22 cellular contexts compared by ENCODE assay signal in the genomic region with DNA sequence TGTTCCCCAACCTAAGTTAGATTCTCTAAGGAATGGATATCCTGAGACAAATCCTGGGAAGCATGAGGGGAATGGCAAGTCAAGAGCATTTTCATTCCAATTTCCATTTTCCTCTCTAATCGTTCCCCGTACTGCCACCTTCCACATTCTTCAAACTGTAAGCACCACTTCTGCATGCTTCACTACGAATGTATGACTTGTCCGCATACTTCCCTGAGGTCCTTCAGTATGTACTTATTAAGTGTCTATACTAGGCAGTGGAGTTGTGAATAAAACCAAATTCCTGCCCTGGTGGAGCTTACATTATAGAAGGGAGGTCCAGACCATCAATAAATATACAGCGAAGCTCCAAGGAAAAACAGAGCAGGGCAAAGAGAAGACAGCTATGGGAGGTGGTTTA.
DNase-seq lines count a peak whose midpoint lies in the region; ATAC-seq, FAIRE-seq and TF ChIP-seq lines count a peak whose summit lies in the region.
"Had no signal": no experiment of that assay in that cellular context is flagged by ENCODE, and none has a peak within 500 bp of the region (broad histone marks: within the 10 kb centered on the region; RNA-seq: fewer than 3 reads in every experiment).

No MANE protein-coding gene starts in this region.

- H3K27ac Mint-ChIP-seq in HFFc6, result peak overlapping the region; percentile 67
- H3K27ac Mint-ChIP-seq: B cell; CD4-positive, alpha-beta T cell; CD8-positive, alpha-beta T cell had no signal

- ATAC-seq in lower lobe of right lung, result peak; percentile 42 to 50
- peak; percentile 59 for ATAC-seq in upper lobe of right lung
- ATAC-seq in HG02870 (IDR thresholded peaks at IDR 0.05; ENCODE audit: unreplicated experiment), result no peak
- ATAC-seq: CD8-positive, alpha-beta T cell had no signal

- WGBS in suprapubic skin, result 93% methylated on average over 5 of the region's 5 CpGs

- no peak for TF ChIP-seq EP300 in suprapubic skin (IDR thresholded peaks at IDR 0.05)

- no peak overlapping the region for H3K4me3 ChIP-seq in bronchial epithelial cell (ENCODE audit: low read depth, low read length)
- H3K4me3 ChIP-seq in lower lobe of right lung, result no peak overlapping the region
- H3K4me3 ChIP-seq in upper lobe of right lung, result no peak overlapping the region
- no peak overlapping the region for H3K4me3 ChIP-seq in suprapubic skin
- H3K4me3 ChIP-seq: A549; BLaER1 treated with 17β-estradiol and CSF1 and Interleukin-3, amounts not matched to agents 10 nM and 100 nM had no signal

- no peak for DNase-seq in HFFc6
- DNase-seq in bronchial epithelial cell (ENCODE audit: low read depth), result no peak
- no peak for DNase-seq in lower lobe of right lung
- no peak for DNase-seq in upper lobe of right lung
- DNase-seq in suprapubic skin (ENCODE audit: low spot score in 2 of 2), result no peak
- no peak for DNase-seq in hippocampal formation (lab: John Stamatoyannopoulos, UW)
- DNase-seq: AML-193; Caco-2; Calu3; CD4-positive, alpha-beta T cell; CD8-positive, alpha-beta T cell; DMS79 treated with DMSO at 0.1 percent for 48 hours; GF-D8 had no signal

- FAIRE-seq in bronchial epithelial cell (lab: Jason Lieb, UNC), result peak; percentile 23
- FAIRE-seq: A549, G401.6, GM12891, GM19239 had no signal

- H3K4me3 Mint-ChIP-seq in HFFc6, result no peak overlapping the region
- H3K4me3 Mint-ChIP-seq: B cell; CD4-positive, alpha-beta T cell; CD8-positive, alpha-beta T cell had no signal

- peaks cover 12% of the 10 kb centered on the region for H3K27me3 Mint-ChIP-seq in HFFc6 (ENCODE audit: insufficient read depth)
- H3K27me3 Mint-ChIP-seq: B cell; CD4-positive, alpha-beta T cell had no signal

- TF ChIP-seq CTCF in HFFc6 (IDR thresholded peaks at IDR 0.05), result no peak
- no peak for TF ChIP-seq CTCF in bronchial epithelial cell (IDR thresholded peaks at IDR 0.05; ENCODE audit: insufficient read depth, low read length, severe bottlenecking)
- no peak for TF ChIP-seq CTCF in lower lobe of right lung (IDR thresholded peaks at IDR 0.05)
- TF ChIP-seq CTCF in upper lobe of right lung (IDR thresholded peaks at IDR 0.05), result no peak
- TF ChIP-seq CTCF in suprapubic skin (IDR thresholded peaks at IDR 0.05), result no peak

- no peaks in the 10 kb centered on the region for H3K9me3 ChIP-seq in lower lobe of right lung
- no peaks in the 10 kb centered on the region for H3K9me3 ChIP-seq in upper lobe of right lung
- H3K9me3 ChIP-seq in suprapubic skin, result no peaks in the 10 kb centered on the region
- H3K9me3 ChIP-seq: A549, Caco-2 had no signal

- H3K4me1 Mint-ChIP-seq in HFFc6 (ENCODE audit: low read depth), result peaks cover 48% of the 10 kb centered on the region
- H3K4me1 Mint-ChIP-seq: B cell had no signal

- no peaks in the 10 kb centered on the region for H3K36me3 ChIP-seq in bronchial epithelial cell (ENCODE audit: control insufficient read depth, insufficient read depth, low read length)
- no peaks in the 10 kb centered on the region for H3K36me3 ChIP-seq in lower lobe of right lung
- no peaks in the 10 kb centered on the region for H3K36me3 ChIP-seq in upper lobe of right lung
- H3K36me3 ChIP-seq in suprapubic skin, result no peaks in the 10 kb centered on the region
- H3K36me3 ChIP-seq: BLaER1 treated with 17β-estradiol and CSF1 and Interleukin-3, amounts not matched to agents 10 nM and 100 nM had no signal

- TF ChIP-seq POLR2A in suprapubic skin (IDR thresholded peaks at IDR 0.05), result no peak

- no peaks in the 10 kb centered on the region for H3K9me3 Mint-ChIP-seq in HFFc6
- H3K9me3 Mint-ChIP-seq: CD4-positive, alpha-beta T cell; CD8-positive, alpha-beta T cell had no signal

- intact Hi-C loops in lower lobe of right lung (cut with DNase I) (no loop called here), upper lobe of right lung (cut with DNase I) (no loop called here)

- H3K4me1 ChIP-seq in lower lobe of right lung (no peaks in the 10 kb centered on the region), upper lobe of right lung (no peaks in the 10 kb centered on the region), suprapubic skin (no peaks in the 10 kb centered on the region)

- H3K27me3 ChIP-seq in bronchial epithelial cell (ENCODE audit: control insufficient read depth, insufficient read depth, low read length) (no peaks in the 10 kb centered on the region), lower lobe of right lung (ENCODE audit: low read depth) (no peaks in the 10 kb centered on the region), upper lobe of right lung (no peaks in the 10 kb centered on the region), suprapubic skin (no peaks in the 10 kb centered on the region)
- H3K27me3 ChIP-seq: BLaER1 treated with 17β-estradiol and CSF1 and Interleukin-3, amounts not matched to agents 10 nM and 100 nM had no signal

- H3K36me3 Mint-ChIP-seq in HFFc6 (ENCODE audit: low read depth), result peaks cover 43% of the 10 kb centered on the region
- H3K36me3 Mint-ChIP-seq: CD8-positive, alpha-beta T cell had no signal

- H3K27ac ChIP-seq in lower lobe of right lung (no peak overlapping the region), upper lobe of right lung (no peak overlapping the region), suprapubic skin (no peak overlapping the region)
- H3K27ac ChIP-seq: 22Rv1; BLaER1 treated with 17β-estradiol and CSF1 and Interleukin-3, amounts not matched to agents 10 nM and 100 nM; C4-2B had no signal
